In the genomic region with DNA sequence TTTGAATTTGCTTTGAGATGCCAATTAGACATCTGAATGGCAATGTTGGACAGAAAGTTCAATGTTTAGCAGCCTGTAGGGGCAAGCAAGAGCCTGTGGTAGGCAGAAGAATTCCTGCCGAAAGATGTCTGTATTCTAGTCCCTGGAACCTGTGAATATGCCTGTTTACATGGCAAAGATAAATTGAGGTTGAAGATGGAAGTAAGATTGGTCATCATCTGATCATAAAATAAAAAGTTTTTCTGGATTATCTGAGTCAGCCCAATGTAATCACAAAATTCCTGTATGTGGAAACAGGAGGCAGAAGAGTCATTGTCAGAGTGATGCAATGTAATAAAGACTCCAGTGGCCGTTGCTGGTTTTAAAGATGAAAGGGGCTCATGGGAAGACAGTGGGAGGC, we compare ENCODE assay signal across 16 cellular contexts.
A peak's percentile ranks its signal among the peaks of the same experiment; 100 is the strongest.
DNase-seq lines count a peak whose midpoint lies in the region; ATAC-seq, FAIRE-seq and TF ChIP-seq lines count a peak whose summit lies in the region.
"Had no signal": no experiment of that assay in that cellular context is flagged by ENCODE, and none has a peak within 500 bp of the region (broad histone marks: within the 10 kb centered on the region; RNA-seq: fewer than 3 reads in every experiment).

No MANE protein-coding gene starts in this region.

- peak; percentile 30 for TF ChIP-seq CTCF in AG10803 (conservative IDR thresholded peaks at IDR 0.05; ENCODE audit: low read length)
- no peak for TF ChIP-seq CTCF in bronchial epithelial cell (IDR thresholded peaks at IDR 0.05; ENCODE audit: insufficient read depth, low read length, severe bottlenecking)

- no peak for TF ChIP-seq POLR2A in GM12891 (IDR thresholded peaks at IDR 0.05; ENCODE audit: low read depth, low read length)

- no peak for ATAC-seq in HG03432 (IDR thresholded peaks at IDR 0.05; ENCODE audit: unreplicated experiment)
- ATAC-seq: activated CD8-positive, alpha-beta T cell treated with anti-CD3 and anti-CD28 coated beads for 36 hours; effector memory CD8-positive, alpha-beta T cell; Right ventricle myocardium inferior had no signal

- H3K4me3 ChIP-seq in AG10803 (ENCODE audit: low read length) (no peak overlapping the region), bronchial epithelial cell (ENCODE audit: low read depth, low read length) (no peak overlapping the region)
- H3K4me3 ChIP-seq: upper lobe of left lung had no signal

- FAIRE-seq in bronchial epithelial cell (lab: Jason Lieb, UNC) (no peak), GM12891 (lab: Jason Lieb, UNC) (no peak)

- H3K27me3 ChIP-seq in bronchial epithelial cell (ENCODE audit: control insufficient read depth, insufficient read depth, low read length) = no peaks in the 10 kb centered on the region
- H3K27me3 ChIP-seq: upper lobe of left lung had no signal

- no peaks in the 10 kb centered on the region for H3K36me3 ChIP-seq in bronchial epithelial cell (ENCODE audit: control insufficient read depth, insufficient read depth, low read length)
- H3K36me3 ChIP-seq: upper lobe of left lung had no signal

- DNase-seq in AG10803 (ENCODE audit: low read depth) (peak; percentile 78), NCI-H226 (peak; percentile 64), bronchial epithelial cell (ENCODE audit: low read depth) (peak; percentile 90), kidney tubule cell (ENCODE audit: low spot score) (peak; percentile 17), GM12891 (ENCODE audit: insufficient read length, low spot score) (no peak), NCI-H524 treated with DMSO at 0.1 percent for 48 hours (lab: John Stamatoyannopoulos, UW) (no peak), AML-193 (lab: John Stamatoyannopoulos, UW) (no peak)
- DNase-seq: activated CD8-positive, alpha-beta T cell treated with anti-CD3 and anti-CD28 coated beads for 36 hours; effector memory CD8-positive, alpha-beta T cell; Karpas-422; NCI-H187; NCI-H82; stimulated activated CD4-positive, alpha-beta T cell treated with anti-CD3 and anti-CD28 coated beads, Interleukin-2, amount 100 ng/mL, for 24 hours; upper lobe of left lung had no signal

TF ChIP-seq in GM12891, 5 proteins besides CTCF, POLR2A, EP300 and RAD21:
- TF ChIP-seq POLR2AphosphoS5 (IDR thresholded peaks at IDR 0.05; ENCODE audit: low read depth, low read length) (no peak), SPI1 (IDR thresholded peaks at IDR 0.05; ENCODE audit: low read depth, low read length) (no peak), PAX5 (IDR thresholded peaks at IDR 0.05; ENCODE audit: insufficient read depth, low read length, severe bottlenecking) (no peak), TAF1 (IDR thresholded peaks at IDR 0.05; ENCODE audit: low read depth, low read length) (no peak), POU2F2 (IDR thresholded peaks at IDR 0.05; ENCODE audit: low read depth, low read length) (no peak)

Comparison
In these comparisons a context has a peak if more than half of its experiments do, and no peak if none do; other contexts are left out.
1. DNase-seq: peak in AG10803 (single experiment), NCI-H226 (single experiment), bronchial epithelial cell (single experiment) and kidney tubule cell (single experiment); none in GM12891 (single experiment), NCI-H524 treated with DMSO at 0.1 percent for 48 hours (single experiment) and AML-193 (0 of 2).